Comparison of ENCODE assay signal across 9 cellular contexts in genomic region chr11:71091506-71092265, GRCh38.
"Had no signal": no experiment of that assay in that cellular context is flagged by ENCODE, and none has a peak within 500 bp of the region (broad histone marks: within the 10 kb centered on the region; RNA-seq: fewer than 3 reads in every experiment).

No MANE protein-coding gene starts in this region.

- ATAC-seq: GM23338, HCT116 had no signal

- H3K4me2 ChIP-seq: GM23338 had no signal

- H3K4me3 ChIP-seq: GM23248, GM23338, HAP-1 had no signal

- H3K4me3 Mint-ChIP-seq: GM23338, H9, HFFc6 had no signal

- H3K27ac ChIP-seq: GM23248 had no signal

- H3K9ac ChIP-seq: GM23248 had no signal

- H3K4me1 Mint-ChIP-seq: GM23338, H9 had no signal

- H3K9me3 ChIP-seq: HAP-1 had no signal

- H3K9me3 Mint-ChIP-seq: GM23338, H9 had no signal

- DNase-seq: GM23248, GOT3, H7, H9, HCEC 1CT, HFFc6 had no signal

- H3K36me3 ChIP-seq: HAP-1 had no signal

- H3K27ac Mint-ChIP-seq: GM23338, HFFc6 had no signal

- H3K4me1 ChIP-seq: HAP-1 had no signal

- H2AFZ ChIP-seq: GM23248, GM23338 had no signal
